8 cellular contexts compared by ENCODE assay signal in the genomic region with DNA sequence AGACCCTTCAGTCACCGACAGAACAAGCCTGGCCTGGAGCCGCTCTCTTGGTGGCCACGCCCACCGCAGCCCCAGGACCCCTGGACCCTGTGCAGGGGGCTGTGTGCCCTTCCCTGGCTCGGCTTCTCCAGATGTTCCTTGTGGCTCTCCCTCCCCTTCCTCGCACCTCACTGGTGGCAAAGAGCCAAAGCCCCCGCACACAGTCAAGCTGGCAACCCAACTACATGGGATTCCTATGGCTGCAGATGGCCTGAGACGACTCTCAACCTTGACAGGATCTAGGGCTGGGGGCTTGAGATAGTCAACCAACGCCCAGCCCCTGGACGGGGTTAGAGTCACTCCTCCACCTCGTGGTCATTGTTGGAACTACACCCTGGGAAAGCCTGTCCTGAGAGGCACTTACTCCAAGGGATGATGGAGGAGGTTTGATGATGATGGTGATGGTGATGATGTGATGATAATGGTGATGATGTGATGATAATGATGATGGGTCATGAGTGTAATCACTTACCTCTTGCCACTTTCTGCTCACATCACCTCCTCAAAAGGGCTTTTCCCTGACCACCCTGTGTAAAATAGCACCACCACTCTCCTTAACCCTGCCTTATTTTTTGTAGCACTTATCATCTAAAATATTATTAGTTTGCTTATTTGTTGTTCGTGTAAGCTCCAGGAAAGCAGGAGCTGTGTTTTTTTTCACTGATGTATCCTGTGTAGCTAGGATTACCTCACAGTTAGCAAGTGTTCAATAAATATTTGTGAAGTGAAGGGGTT.
DNase-seq lines count a peak whose midpoint lies in the region; ATAC-seq and TF ChIP-seq lines count a peak whose summit lies in the region.

No MANE protein-coding gene starts in this region.

- H3K9ac ChIP-seq in Karpas-422 (ENCODE audit: low read length) (no peak overlapping the region), SU-DHL-6 (ENCODE audit: low read length) (no peak overlapping the region)

- H4K20me1 ChIP-seq in Karpas-422 (ENCODE audit: insufficient read depth, low read depth, low read length) = no peaks in the 10 kb centered on the region
- H4K20me1 ChIP-seq in SU-DHL-6 (ENCODE audit: low read depth, low read length) = no peaks in the 10 kb centered on the region

- H3K36me3 ChIP-seq in Karpas-422 (ENCODE audit: insufficient read depth, low read length) (no peaks in the 10 kb centered on the region), SU-DHL-6 (ENCODE audit: low read length) (no peaks in the 10 kb centered on the region)

- peak; percentile 41 for DNase-seq in EL
- peak; percentile 91 for DNase-seq in Karpas-422
- peak; percentile 5 for DNase-seq in astrocyte of the spinal cord (ENCODE audit: low read depth, low spot score)
- DNase-seq in iPS-NIHi7 (ENCODE audit: extremely low spot score) = peak; percentile 93
- peak; percentile 23 to 58 for DNase-seq in stimulated activated CD4-positive, alpha-beta T cell treated with anti-CD3 and anti-CD28 coated beads, Interleukin-15, amount 100 ng/mL, for 48 hours (ENCODE audit: low read depth in 2 of 2)

- H3K4me1 ChIP-seq in Karpas-422 (ENCODE audit: low read length) = no peaks in the 10 kb centered on the region

- H3K4me2 ChIP-seq in Karpas-422 (ENCODE audit: low read depth, low read length, poor library complexity, severe bottlenecking) (no peak overlapping the region), SU-DHL-6 (ENCODE audit: low read depth, low read length, poor library complexity, severe bottlenecking) (no peak overlapping the region)

- TF ChIP-seq CTCF in SU-DHL-6 (IDR thresholded peaks at IDR 0.05; ENCODE audit: insufficient read depth, low read length, poor library complexity, severe bottlenecking) (peak; percentile 98), astrocyte of the spinal cord (IDR thresholded peaks at IDR 0.05; ENCODE audit: low read depth, low read length) (peak; percentile 75)

- H3K27me3 ChIP-seq in Karpas-422 (ENCODE audit: low read length) (no peaks in the 10 kb centered on the region), SU-DHL-6 (ENCODE audit: low read length) (no peaks in the 10 kb centered on the region)

- H3F3A ChIP-seq in SU-DHL-6 (ENCODE audit: insufficient read depth) = no peaks in the 10 kb centered on the region

- ATAC-seq in HG02840 (IDR thresholded peaks at IDR 0.05; ENCODE audit: low FRiP score, unreplicated experiment) (no peak), HG03457 (IDR thresholded peaks at IDR 0.05; ENCODE audit: unreplicated experiment) (no peak)

- H3K79me2 ChIP-seq in Karpas-422 (ENCODE audit: low read length) = no peaks in the 10 kb centered on the region
- H3K79me2 ChIP-seq in SU-DHL-6 (ENCODE audit: insufficient read depth, low read length) = no peaks in the 10 kb centered on the region

- in situ Hi-C loops in astrocyte of the spinal cord (cut with HindIII; ENCODE audit: low sequenced_read_pairs) = no loop called here

- H2AFZ ChIP-seq in Karpas-422 (ENCODE audit: low read length) (no peak overlapping the region), SU-DHL-6 (ENCODE audit: low read depth, low read length, severe bottlenecking) (no peak overlapping the region)

- H3K27ac ChIP-seq in Karpas-422 (ENCODE audit: low read length) (no peak overlapping the region), SU-DHL-6 (ENCODE audit: low read depth, low read length) (no peak overlapping the region)

- H3K9me3 ChIP-seq in Karpas-422 (ENCODE audit: low read length) (no peaks in the 10 kb centered on the region), SU-DHL-6 (ENCODE audit: insufficient read depth, low read length) (no peaks in the 10 kb centered on the region)

- H3K9me2 ChIP-seq in Karpas-422 (replicated peaks; ENCODE audit: insufficient read depth, low read length) (no peaks in the 10 kb centered on the region), SU-DHL-6 (replicated peaks; ENCODE audit: insufficient read depth, low read length) (no peaks in the 10 kb centered on the region)

- H3K4me3 ChIP-seq in Karpas-422 (ENCODE audit: low read length) = no peak overlapping the region
- no peak overlapping the region for H3K4me3 ChIP-seq in SU-DHL-6 (ENCODE audit: insufficient read depth, low read length, poor library complexity, severe bottlenecking)
- H3K4me3 ChIP-seq in astrocyte of the spinal cord (ENCODE audit: low read depth, low read length) = no peak overlapping the region

Comparison
In these comparisons a context has a peak if more than half of its experiments do, and no peak if none do; other contexts are left out.
1. DNase-seq: peak in every context shown above with its lines; median percentile 93 in iPS-NIHi7; 91 in Karpas-422; 41 in EL; 40 in stimulated activated CD4-positive, alpha-beta T cell treated with anti-CD3 and anti-CD28 coated beads, Interleukin-15, amount 100 ng/mL, for 48 hours; 5 in astrocyte of the spinal cord.